1 cellular context compared by ENCODE assay signal in genomic region chr6:11309947-11310665, GRCh38.
TF ChIP-seq lines count a peak whose summit lies in the region.

No MANE protein-coding gene starts in this region.

TF ChIP-seq in HepG2, 621 proteins besides CTCF, POLR2A, EP300 and RAD21 (continued from another document):
- TF ChIP-seq, protein P1, sequence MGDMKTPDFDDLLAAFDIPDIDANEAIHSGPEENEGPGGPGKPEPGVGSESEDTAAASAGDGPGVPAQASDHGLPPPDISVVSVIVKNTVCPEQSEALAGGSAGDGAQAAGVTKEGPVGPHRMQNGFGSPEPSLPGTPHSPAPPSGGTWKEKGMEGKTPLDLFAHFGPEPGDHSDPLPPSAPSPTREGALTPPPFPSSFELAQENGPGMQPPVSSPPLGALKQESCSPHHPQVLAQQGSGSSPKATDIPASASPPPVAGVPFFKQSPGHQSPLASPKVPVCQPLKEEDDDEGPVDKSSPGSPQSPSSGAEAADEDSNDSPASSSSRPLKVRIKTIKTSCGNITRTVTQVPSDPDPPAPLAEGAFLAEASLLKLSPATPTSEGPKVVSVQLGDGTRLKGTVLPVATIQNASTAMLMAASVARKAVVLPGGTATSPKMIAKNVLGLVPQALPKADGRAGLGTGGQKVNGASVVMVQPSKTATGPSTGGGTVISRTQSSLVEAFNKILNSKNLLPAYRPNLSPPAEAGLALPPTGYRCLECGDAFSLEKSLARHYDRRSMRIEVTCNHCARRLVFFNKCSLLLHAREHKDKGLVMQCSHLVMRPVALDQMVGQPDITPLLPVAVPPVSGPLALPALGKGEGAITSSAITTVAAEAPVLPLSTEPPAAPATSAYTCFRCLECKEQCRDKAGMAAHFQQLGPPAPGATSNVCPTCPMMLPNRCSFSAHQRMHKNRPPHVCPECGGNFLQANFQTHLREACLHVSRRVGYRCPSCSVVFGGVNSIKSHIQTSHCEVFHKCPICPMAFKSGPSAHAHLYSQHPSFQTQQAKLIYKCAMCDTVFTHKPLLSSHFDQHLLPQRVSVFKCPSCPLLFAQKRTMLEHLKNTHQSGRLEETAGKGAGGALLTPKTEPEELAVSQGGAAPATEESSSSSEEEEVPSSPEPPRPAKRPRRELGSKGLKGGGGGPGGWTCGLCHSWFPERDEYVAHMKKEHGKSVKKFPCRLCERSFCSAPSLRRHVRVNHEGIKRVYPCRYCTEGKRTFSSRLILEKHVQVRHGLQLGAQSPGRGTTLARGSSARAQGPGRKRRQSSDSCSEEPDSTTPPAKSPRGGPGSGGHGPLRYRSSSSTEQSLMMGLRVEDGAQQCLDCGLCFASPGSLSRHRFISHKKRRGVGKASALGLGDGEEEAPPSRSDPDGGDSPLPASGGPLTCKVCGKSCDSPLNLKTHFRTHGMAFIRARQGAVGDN (CRISPR knock-in tag; IDR thresholded peaks at IDR 0.05): peak; percentile 37
- TF ChIP-seq KLF13 (CRISPR knock-in tag; IDR thresholded peaks at IDR 0.05): no peak
